ENCODE assay signal across 7 cellular contexts in the genomic region with DNA sequence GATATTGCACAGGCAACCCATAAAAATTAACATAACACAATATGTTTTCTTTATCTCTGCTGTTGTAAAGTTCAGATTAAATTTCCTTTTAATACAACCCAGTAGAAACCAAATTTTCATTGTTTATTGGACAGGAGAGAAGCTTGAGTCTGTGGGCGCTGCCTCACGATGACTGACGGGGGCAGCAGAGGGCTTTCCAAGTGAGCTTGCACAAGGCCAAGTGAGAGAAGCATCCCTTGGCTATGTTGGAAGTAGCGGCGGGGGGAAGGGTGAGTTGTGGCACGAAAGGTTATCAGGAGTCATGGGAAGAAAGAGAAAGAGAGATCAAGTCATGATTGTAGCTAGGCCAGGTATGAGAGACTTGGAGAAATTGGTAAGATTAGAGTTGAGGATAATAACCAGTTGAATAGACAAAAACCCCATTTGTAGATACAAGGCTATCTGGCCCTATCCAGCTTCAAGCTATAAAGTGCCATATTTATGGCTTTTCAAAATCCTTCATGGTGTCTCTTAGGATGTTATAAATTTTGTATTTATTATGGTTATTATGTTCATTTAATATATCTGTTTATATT.
A peak's percentile ranks its signal among the peaks of the same experiment; 100 is the strongest.
DNase-seq lines count a peak whose midpoint lies in the region; ATAC-seq and TF ChIP-seq lines count a peak whose summit lies in the region.

No MANE protein-coding gene starts in this region.

- H3K18ac ChIP-seq in trophoblast cell (ENCODE audit: low read length) = no peak overlapping the region

- H3K9me3 ChIP-seq in Karpas-422 (ENCODE audit: low read length) (no peaks in the 10 kb centered on the region), gastroesophageal sphincter (peaks cover 0 to 8% (median 0%) of the 10 kb centered on the region in 3 donors), trophoblast cell (ENCODE audit: insufficient read depth, low read depth, low read length) (no peaks in the 10 kb centered on the region)

- no peak overlapping the region for H2BK5ac ChIP-seq in trophoblast cell (ENCODE audit: low read depth, low read length, poor library complexity)

- H3K4me3 ChIP-seq in GM06990 (replicated peaks; ENCODE audit: low read depth, low read length) (no peak overlapping the region), Karpas-422 (ENCODE audit: low read length) (no peak overlapping the region), gastroesophageal sphincter (no peak overlapping the region), trophoblast cell (ENCODE audit: low read depth, low read length) (no peak overlapping the region)

- no peak overlapping the region for H2BK120ac ChIP-seq in trophoblast cell (ENCODE audit: insufficient read depth, low read length, poor library complexity)

- H3K79me2 ChIP-seq in Karpas-422 (ENCODE audit: low read length) (no peaks in the 10 kb centered on the region), trophoblast cell (ENCODE audit: control insufficient read depth, insufficient read depth, low read length, poor library complexity) (no peaks in the 10 kb centered on the region)

- no peak overlapping the region for H4K12ac ChIP-seq in trophoblast cell (ENCODE audit: low read depth, low read length)

- no peaks in the 10 kb centered on the region for H3K4me1 ChIP-seq in Karpas-422 (ENCODE audit: low read length)
- no peaks in the 10 kb centered on the region for H3K4me1 ChIP-seq in gastroesophageal sphincter
- H3K4me1 ChIP-seq in trophoblast cell (ENCODE audit: control insufficient read depth in 1 of 2, insufficient read depth in 2 of 2, low read length in 2 of 2) = no peaks in the 10 kb centered on the region

- no peak overlapping the region for H2AK5ac ChIP-seq in trophoblast cell (ENCODE audit: low read length)

- TF ChIP-seq POLR2A in gastroesophageal sphincter (IDR thresholded peaks at IDR 0.05) = no peak

- H3K27me3 ChIP-seq in GM06990 (replicated peaks; ENCODE audit: control insufficient read depth, insufficient read depth, low read length) (no peaks in the 10 kb centered on the region), Karpas-422 (ENCODE audit: low read length) (no peaks in the 10 kb centered on the region), gastroesophageal sphincter (no peaks in the 10 kb centered on the region), trophoblast cell (ENCODE audit: insufficient read depth, low read length) (no peaks in the 10 kb centered on the region)

- ATAC-seq in GM21515 (IDR thresholded peaks at IDR 0.05; ENCODE audit: unreplicated experiment) (peak; percentile 61), gastroesophageal sphincter (no peak), HG02571 (IDR thresholded peaks at IDR 0.05; ENCODE audit: unreplicated experiment) (no peak)

- H3K14ac ChIP-seq in trophoblast cell (ENCODE audit: low read length) = no peak overlapping the region

- no peaks in the 10 kb centered on the region for H3K79me1 ChIP-seq in trophoblast cell (ENCODE audit: low read length)

- H3K27ac ChIP-seq in Karpas-422 (ENCODE audit: low read length) (no peak overlapping the region), gastroesophageal sphincter (no peak overlapping the region), trophoblast cell (ENCODE audit: low read depth, low read length) (no peak overlapping the region)

- H3K4me2 ChIP-seq in Karpas-422 (ENCODE audit: low read depth, low read length, poor library complexity, severe bottlenecking) (no peak overlapping the region), trophoblast cell (ENCODE audit: low read length) (no peak overlapping the region)

- no peak overlapping the region for H2BK12ac ChIP-seq in trophoblast cell (ENCODE audit: low read length)

- H3K9ac ChIP-seq in Karpas-422 (ENCODE audit: low read length) (no peak overlapping the region), trophoblast cell (ENCODE audit: low read length) (no peak overlapping the region)

- 6 to 9% methylated on average over 5 to 6 of the region's 6 CpGs for WGBS in gastroesophageal sphincter (ENCODE audit: low coverage in 1 of 2), 2 donors
- WGBS in trophoblast cell (ENCODE audit: extremely low coverage, insufficient coverage, insufficient read length) = no CpG with 5 or more reads among the region's 6 CpGs

- DNase-seq in GM06990 (ENCODE audit: extremely low read depth, insufficient read length) = no peak
- peak; percentile 83 for DNase-seq in Karpas-422
- peak; percentile 43 for DNase-seq in UCSD-AML1 (lab: John Stamatoyannopoulos, UW; ENCODE audit: unreplicated experiment)
- DNase-seq in trophoblast cell = peak; percentile 45 to 65

- H4K8ac ChIP-seq in trophoblast cell (ENCODE audit: low read depth, low read length) = no peak overlapping the region

- H3K4ac ChIP-seq in trophoblast cell (ENCODE audit: low read depth, low read length) = no peak overlapping the region

- H2AFZ ChIP-seq in Karpas-422 (ENCODE audit: low read length) (no peak overlapping the region), trophoblast cell (ENCODE audit: insufficient read depth, low read length, poor library complexity) (no peak overlapping the region)

- H3K36me3 ChIP-seq in GM06990 (ENCODE audit: control insufficient read depth, insufficient read depth, low read length) (no peaks in the 10 kb centered on the region), Karpas-422 (ENCODE audit: insufficient read depth, low read length) (no peaks in the 10 kb centered on the region), gastroesophageal sphincter (no peaks in the 10 kb centered on the region), trophoblast cell (ENCODE audit: control insufficient read depth in 1 of 2, insufficient read depth in 2 of 2, low read length in 2 of 2) (no peaks in the 10 kb centered on the region)

- no peak overlapping the region for H4K91ac ChIP-seq in trophoblast cell (ENCODE audit: low read depth, low read length)

- no peaks in the 10 kb centered on the region for H4K20me1 ChIP-seq in Karpas-422 (ENCODE audit: insufficient read depth, low read depth, low read length)

- no peak for TF ChIP-seq EP300 in gastroesophageal sphincter (IDR thresholded peaks at IDR 0.05)

- H3K9me2 ChIP-seq in Karpas-422 (replicated peaks; ENCODE audit: insufficient read depth, low read length) = no peaks in the 10 kb centered on the region

- TF ChIP-seq CTCF in GM06990 (IDR thresholded peaks at IDR 0.05; ENCODE audit: insufficient read depth, low read length, poor library complexity, severe bottlenecking) (peak; percentile 84), gastroesophageal sphincter (IDR thresholded peaks at IDR 0.05) (peak; percentile 44 to 80 (median 52))

- no peak overlapping the region for H3K23ac ChIP-seq in trophoblast cell (ENCODE audit: low read length)
